In the genomic region with DNA sequence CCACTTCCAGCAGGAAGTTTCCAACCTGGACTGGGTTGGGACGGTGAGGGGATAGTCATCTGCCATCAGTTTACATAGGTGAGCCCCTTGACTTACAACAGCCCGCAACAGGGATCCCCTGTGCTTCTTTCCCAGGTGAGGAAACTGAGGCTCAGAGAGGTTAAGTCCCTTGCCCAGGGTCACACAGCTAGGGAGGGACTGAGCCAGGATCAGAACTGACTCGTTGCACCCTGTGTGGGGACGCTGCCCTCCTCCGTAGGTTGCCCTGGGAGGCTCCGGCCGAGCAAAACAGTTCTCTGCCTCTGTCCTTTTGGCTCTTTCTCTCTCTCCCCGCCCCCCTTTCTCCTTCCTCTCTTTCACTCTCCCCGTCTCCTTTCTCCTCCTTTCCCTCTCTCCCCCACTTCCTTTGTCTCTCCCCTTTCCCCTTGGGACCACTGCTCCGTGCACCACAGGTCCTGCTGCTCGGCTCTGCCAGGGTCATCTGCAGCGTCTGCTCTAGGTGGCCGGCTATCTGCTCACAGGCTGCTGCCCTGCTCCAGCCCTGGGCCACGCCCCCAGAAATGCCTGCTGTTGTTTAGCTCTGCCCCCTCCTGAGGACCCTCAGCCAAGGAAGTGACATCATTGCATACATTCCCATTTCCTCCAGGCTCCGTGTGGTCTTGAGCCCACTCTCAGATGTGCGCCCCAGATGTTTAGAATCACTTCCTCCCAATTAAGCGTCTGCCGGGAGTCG, we compare ENCODE assay signal across 1 cellular context.
TF ChIP-seq lines count a peak whose summit lies in the region.

No MANE protein-coding gene starts in this region.

TF ChIP-seq in HEK293, 187 proteins besides CTCF, POLR2A, EP300 and RAD21 (continued from another document):
- TF ChIP-seq, protein P1, sequence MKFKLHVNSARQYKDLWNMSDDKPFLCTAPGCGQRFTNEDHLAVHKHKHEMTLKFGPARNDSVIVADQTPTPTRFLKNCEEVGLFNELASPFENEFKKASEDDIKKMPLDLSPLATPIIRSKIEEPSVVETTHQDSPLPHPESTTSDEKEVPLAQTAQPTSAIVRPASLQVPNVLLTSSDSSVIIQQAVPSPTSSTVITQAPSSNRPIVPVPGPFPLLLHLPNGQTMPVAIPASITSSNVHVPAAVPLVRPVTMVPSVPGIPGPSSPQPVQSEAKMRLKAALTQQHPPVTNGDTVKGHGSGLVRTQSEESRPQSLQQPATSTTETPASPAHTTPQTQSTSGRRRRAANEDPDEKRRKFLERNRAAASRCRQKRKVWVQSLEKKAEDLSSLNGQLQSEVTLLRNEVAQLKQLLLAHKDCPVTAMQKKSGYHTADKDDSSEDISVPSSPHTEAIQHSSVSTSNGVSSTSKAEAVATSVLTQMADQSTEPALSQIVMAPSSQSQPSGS (tag by site-specific recombination; IDR thresholded peaks at IDR 0.05; ENCODE audit: low read depth): peak; percentile 70; the same call in 1 of the 2 replicates
- TF ChIP-seq ZNF555 (tag by site-specific recombination; conservative IDR thresholded peaks at IDR 0.05) (no peak), ZNF24 (tag by site-specific recombination; IDR thresholded peaks at IDR 0.05) (no peak), ZIC2 (tag by site-specific recombination; IDR thresholded peaks at IDR 0.05) (peak; percentile 36; the same call in 1 of the 2 replicates), BCL11B (tag by site-specific recombination; IDR thresholded peaks at IDR 0.05; ENCODE audit: low read depth) (no peak), ZNF394 (tag by site-specific recombination; IDR thresholded peaks at IDR 0.05; ENCODE audit: borderline replicate concordance) (no peak), ZNF311 (tag by site-specific recombination; IDR thresholded peaks at IDR 0.05; ENCODE audit: borderline replicate concordance) (no peak), PRDM1 (tag by site-specific recombination; IDR thresholded peaks at IDR 0.05) (peak; percentile 99), ZNF830 (tag by site-specific recombination; IDR thresholded peaks at IDR 0.05; ENCODE audit: low read depth) (no peak), ZNF707 (tag by site-specific recombination; IDR thresholded peaks at IDR 0.05) (no peak), ZFP37 (tag by site-specific recombination; IDR thresholded peaks at IDR 0.05) (no peak), ZBTB20 (tag by site-specific recombination; IDR thresholded peaks at IDR 0.05) (no peak), ZNF391 (tag by site-specific recombination; IDR thresholded peaks at IDR 0.05; ENCODE audit: borderline replicate concordance, low read depth) (no peak), ZNF174 (tag by site-specific recombination; IDR thresholded peaks at IDR 0.05) (no peak), ZNF248 (tag by site-specific recombination; IDR thresholded peaks at IDR 0.05) (no peak), ZBTB1 (tag by site-specific recombination; IDR thresholded peaks at IDR 0.05) (no peak), ZNF221 (tag by site-specific recombination; IDR thresholded peaks at IDR 0.05; ENCODE audit: borderline replicate concordance) (no peak), ZNF423 (tag by site-specific recombination; IDR thresholded peaks at IDR 0.05) (no peak), ZNF366 (tag by site-specific recombination; conservative IDR thresholded peaks at IDR 0.05) (0 out of 2 replicates have a peak, but pooled peaks have one; percentile 42), ZNF623 (tag by site-specific recombination; IDR thresholded peaks at IDR 0.05) (no peak), ZNF629 (tag by site-specific recombination; IDR thresholded peaks at IDR 0.05) (no peak), FEZF1 (tag by site-specific recombination; IDR thresholded peaks at IDR 0.05) (no peak), ZNF214 (tag by site-specific recombination; IDR thresholded peaks at IDR 0.05; ENCODE audit: borderline replicate concordance) (no peak), ZFP69B (tag by site-specific recombination; IDR thresholded peaks at IDR 0.05) (no peak), ZNF112 (tag by site-specific recombination; IDR thresholded peaks at IDR 0.05) (no peak)
- TF ChIP-seq, protein P2, sequence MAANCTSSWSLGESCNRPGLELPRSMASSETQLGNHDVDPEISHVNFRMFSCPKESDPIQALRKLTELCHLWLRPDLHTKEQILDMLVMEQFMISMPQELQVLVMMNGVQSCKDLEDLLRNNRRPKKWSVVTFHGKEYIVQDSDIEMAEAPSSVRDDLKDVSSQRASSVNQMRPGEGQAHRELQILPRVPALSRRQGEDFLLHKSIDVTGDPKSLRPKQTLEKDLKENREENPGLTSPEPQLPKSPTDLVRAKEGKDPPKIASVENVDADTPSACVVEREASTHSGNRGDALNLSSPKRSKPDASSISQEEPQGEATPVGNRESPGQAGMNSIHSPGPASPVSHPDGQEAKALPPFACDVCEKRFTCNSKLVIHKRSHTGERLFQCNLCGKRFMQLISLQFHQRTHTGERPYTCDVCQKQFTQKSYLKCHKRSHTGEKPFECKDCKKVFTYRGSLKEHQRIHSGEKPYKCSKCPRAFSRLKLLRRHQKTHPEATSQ (tag by site-specific recombination; IDR thresholded peaks at IDR 0.05): no peak
TF ChIP-seq in HEK293: peak in this region for 6.
